ENCODE assay signal across 8 cellular contexts in genomic region chr19:46404039-46404883, GRCh38. TPM values are rescaled to one million over a fixed set of nuclear protein-coding genes. Genes with fewer than 3 reads are reported as not detected.
A peak's percentile ranks its signal among the peaks of the same experiment; 100 is the strongest.
DNase-seq lines count a peak whose midpoint lies in the region; ATAC-seq and TF ChIP-seq lines count a peak whose summit lies in the region.

No MANE protein-coding gene starts in this region.

- H3K4me3 ChIP-seq in H7 (ENCODE audit: insufficient read depth, low read depth, low read length) (peak overlapping the region; percentile 50), left ventricle myocardium inferior (peak overlapping the region; percentile 67)

- H3K27ac Mint-ChIP-seq in activated B cell treated with CpG ODN at 0.5 μM for 24 hours, result no peak overlapping the region

- H3K4me3 Mint-ChIP-seq in activated B cell treated with CpG ODN at 0.5 μM for 24 hours, result peak overlapping the region; percentile 45

- H3K4me1 Mint-ChIP-seq in activated B cell treated with CpG ODN at 0.5 μM for 24 hours, result peaks cover 15% of the 10 kb centered on the region

- POLR2A ChIA-PET in activated B cell treated with CpG ODN at 0.5 μM for 24 hours (lab: Charles Lee), result interaction anchor here (0.6 kb wide), 2 partner anchors 116 to 1245 kb away, joined by 3 to 5 read pairs; no protein-coding TSS in a partner anchor

- ATAC-seq in activated B cell treated with CpG ODN at 0.5 μM for 24 hours (ENCODE audit: low read depth) (no peak), GM19351 (IDR thresholded peaks at IDR 0.05; ENCODE audit: unreplicated experiment) (no peak), GM21576 (IDR thresholded peaks at IDR 0.05; ENCODE audit: unreplicated experiment) (no peak)

- H3K36me3 ChIP-seq in H7 (replicated peaks; ENCODE audit: control insufficient read depth, insufficient read depth, low read length) (no peaks in the 10 kb centered on the region), left ventricle myocardium inferior (no peaks in the 10 kb centered on the region)

- DNase-seq in H7 (peak; percentile 81), activated B cell treated with CpG ODN at 0.5 μM for 24 hours (no peak), left ventricle myocardium inferior (peak; percentile 64), renal cortical epithelial cell (ENCODE audit: low read depth) (peak; percentile 46), SIG-M5 (lab: John Stamatoyannopoulos, UW) (no peak), germinal center (ENCODE audit: low spot score) (no peak)

- H3K27me3 ChIP-seq in H7 (ENCODE audit: control insufficient read depth, insufficient read depth, low read length) (peaks cover 2% of the 10 kb centered on the region), left ventricle myocardium inferior (ENCODE audit: low read depth) (peaks cover 49% of the 10 kb centered on the region)

- H3K27me3 Mint-ChIP-seq in activated B cell treated with CpG ODN at 0.5 μM for 24 hours, result peaks cover 52% of the 10 kb centered on the region

- H3K36me3 Mint-ChIP-seq in activated B cell treated with CpG ODN at 0.5 μM for 24 hours (ENCODE audit: low read depth), result no peaks in the 10 kb centered on the region

- H3K27ac ChIP-seq in left ventricle myocardium inferior (replicated peaks), result peak overlapping the region; percentile 83

- no peak for TF ChIP-seq CTCF in activated B cell treated with CpG ODN at 0.5 μM for 24 hours (IDR thresholded peaks at IDR 0.05)
- TF ChIP-seq CTCF in left ventricle myocardium inferior (IDR thresholded peaks at IDR 0.05; ENCODE audit: borderline replicate concordance), result peak; percentile 39

- H3K9me3 ChIP-seq in left ventricle myocardium inferior (replicated peaks), result no peaks in the 10 kb centered on the region

- CTCF ChIA-PET in activated B cell treated with CpG ODN at 0.5 μM for 24 hours (lab: Charles Lee), result interaction anchor here (0.9 to 1.1 kb wide), 2 partner anchors 83 to 84 kb away, joined by 3 to 6 read pairs; no protein-coding TSS in a partner anchor

- H3K4me1 ChIP-seq in left ventricle myocardium inferior, result peaks cover 43% of the 10 kb centered on the region

- H3K9me3 Mint-ChIP-seq in activated B cell treated with CpG ODN at 0.5 μM for 24 hours, result no peaks in the 10 kb centered on the region

- intact Hi-C loops in activated B cell treated with CpG ODN at 0.5 μM for 24 hours (cut with micrococcal nuclease), result loop anchor here (5.0 kb wide), 1 partner anchor 258 kb away; the partner anchor contains the start of gene DACT3
- intact Hi-C loops in left ventricle myocardium inferior (cut with micrococcal nuclease), result loop anchor here (2.0 kb wide), 1 partner anchor 83 kb away; no protein-coding TSS in a partner anchor

RNA-seq across cellular contexts. Expression of gene CCDC8, which starts 9.1 kb away (rescaled TPM):
- total RNA-seq in H7 (2014; rRNA removed; shearing (Covaris generic)), result 39.6 and 44.3 TPM in 2 replicates
- total RNA-seq in activated B cell treated with CpG ODN at 0.5 μM for 24 hours (not detected in 2 replicates), left ventricle myocardium inferior (30.8 TPM), renal cortical epithelial cell (14.1 and 30.7 TPM in 2 replicates)

RNA-seq across cellular contexts. Expression of gene PNMA8C, which starts 24.5 kb away (rescaled TPM):
- total RNA-seq in H7 (2014; rRNA removed; shearing (Covaris generic)), result 0.14 and 0.15 TPM in 2 replicates
- total RNA-seq in activated B cell treated with CpG ODN at 0.5 μM for 24 hours (not detected in 2 replicates), left ventricle myocardium inferior (not detected), renal cortical epithelial cell (not detected in 2 replicates)

RNA-seq across cellular contexts. Expression of gene PPP5C, which starts 57.4 kb away (rescaled TPM):
- total RNA-seq in H7 (2014; rRNA removed; shearing (Covaris generic)), result 85.4 and 92.8 TPM in 2 replicates
- total RNA-seq in activated B cell treated with CpG ODN at 0.5 μM for 24 hours (49.1 and 57.7 TPM in 2 replicates), left ventricle myocardium inferior (70.8 TPM), renal cortical epithelial cell (36.6 and 64.9 TPM in 2 replicates)

Comparison
In these comparisons a context has a peak if more than half of its experiments do, and no peak if none do; other contexts are left out.
1. DNase-seq: peak in H7 (single experiment), left ventricle myocardium inferior (single experiment) and renal cortical epithelial cell (single experiment); none in activated B cell treated with CpG ODN at 0.5 μM for 24 hours (single experiment), SIG-M5 (single experiment) and germinal center (single experiment).
2. RNA of gene CCDC8, which starts 9.1 kb away (total RNA-seq): 39.6 to 44.3 TPM in H7, 30.8 TPM in left ventricle myocardium inferior (single experiment) and 14.1 to 30.7 TPM in renal cortical epithelial cell; not detected in activated B cell treated with CpG ODN at 0.5 μM for 24 hours; every median in the first group is over 10 times any median in the second.